Comparison of ENCODE assay signal across 8 cellular contexts in the genomic region with DNA sequence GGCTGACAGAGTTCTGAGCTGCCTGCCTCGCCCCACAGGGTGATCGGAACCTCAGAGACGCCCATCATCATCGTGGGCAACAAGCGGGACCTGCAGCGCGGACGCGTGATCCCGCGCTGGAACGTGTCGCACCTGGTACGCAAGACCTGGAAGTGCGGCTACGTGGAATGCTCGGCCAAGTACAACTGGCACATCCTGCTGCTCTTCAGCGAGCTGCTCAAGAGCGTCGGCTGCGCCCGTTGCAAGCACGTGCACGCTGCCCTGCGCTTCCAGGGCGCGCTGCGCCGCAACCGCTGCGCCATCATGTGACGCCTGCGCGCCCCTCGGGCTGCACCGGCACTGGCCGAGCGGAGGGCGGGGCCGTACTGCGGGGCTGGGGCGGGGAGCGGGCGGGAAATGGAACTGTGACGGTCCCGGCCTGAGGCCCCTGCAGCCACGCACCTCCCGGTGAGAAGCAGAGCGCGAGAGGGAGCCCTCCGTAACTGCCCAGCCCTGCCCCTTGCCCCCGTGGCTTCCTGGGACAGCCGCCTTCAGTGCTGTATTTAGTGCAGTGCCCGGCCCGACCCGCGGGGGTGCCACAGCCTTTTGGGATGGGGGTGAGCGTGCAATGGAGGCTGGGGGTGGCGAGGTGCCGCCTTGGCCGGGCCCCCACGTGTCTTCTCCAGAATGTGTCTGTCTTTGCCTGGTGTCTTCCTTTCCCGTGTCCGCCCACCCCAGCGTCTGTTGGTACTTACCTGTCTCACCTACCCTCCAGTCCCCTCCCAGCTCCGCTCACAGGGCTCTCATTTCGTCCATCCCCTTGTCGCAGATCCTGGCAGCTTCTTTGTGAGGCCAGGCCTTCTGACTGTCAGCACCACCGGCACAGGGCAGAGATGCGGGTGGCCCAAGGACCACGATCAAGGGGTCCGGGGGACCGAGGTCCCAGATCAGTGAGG. TPM values are rescaled to one million over a fixed set of nuclear protein-coding genes. Genes with fewer than 3 reads are reported as not detected.
DNase-seq lines count a peak whose midpoint lies in the region; ATAC-seq and TF ChIP-seq lines count a peak whose summit lies in the region.

No MANE protein-coding gene starts in this region.

- H3K27ac Mint-ChIP-seq in naive thymus-derived CD4-positive, alpha-beta T cell, result no peak overlapping the region

- no peak for TF ChIP-seq POLR2A in adrenal gland (IDR thresholded peaks at IDR 0.05)

- ATAC-seq in naive thymus-derived CD4-positive, alpha-beta T cell, result peak; percentile 52
- no peak for ATAC-seq in GM21423 (IDR thresholded peaks at IDR 0.05; ENCODE audit: unreplicated experiment)
- ATAC-seq in HG02870 (IDR thresholded peaks at IDR 0.05; ENCODE audit: unreplicated experiment), result no peak

- WGBS in HUES64, result 29% methylated on average over 73 of the region's 73 CpGs
- 14 to 36% (median 25%) methylated on average over 5 to 73 of the region's 73 CpGs for WGBS in adrenal gland, 4 donors

- peak overlapping the region; percentile 45 for H3K4me3 ChIP-seq in HUES64 (ENCODE audit: low read length)
- H3K4me3 ChIP-seq in naive thymus-derived CD4-positive, alpha-beta T cell (ENCODE audit: low read length), result no peak overlapping the region
- H3K4me3 ChIP-seq in adrenal gland, result peak overlapping the region in 1 of 4 donors; percentile 39

- DNase-seq in CD1c-positive myeloid dendritic cell (ENCODE audit: extremely low spot score) (peak; percentile 6), dermis blood vessel endothelial cell (peak; percentile 17), NCI-H2227 treated with DMSO at 0.1 percent for 48 hours (lab: John Stamatoyannopoulos, UW) (no peak), adrenal gland (no peak)
- peak in 2 of 9 donors; percentile 24 to 28 for DNase-seq in naive thymus-derived CD4-positive, alpha-beta T cell

- POLR2A ChIA-PET in naive thymus-derived CD4-positive, alpha-beta T cell (lab: Charles Lee), result interaction anchor here (0.8 kb wide), 1 partner anchor 14 kb away, joined by 4 read pairs; no protein-coding TSS in a partner anchor

- H3K36me3 ChIP-seq in HUES64 (ENCODE audit: insufficient read depth, low read length) (no peaks in the 10 kb centered on the region), adrenal gland (replicated peaks in 1 of 2) (no peaks in the 10 kb centered on the region)
- H3K36me3 ChIP-seq in naive thymus-derived CD4-positive, alpha-beta T cell (ENCODE audit: control insufficient read depth in 2 of 3, insufficient read depth in 3 of 3, low read length in 3 of 3), result no peaks in the 10 kb centered on the region

- intact Hi-C loops in naive thymus-derived CD4-positive, alpha-beta T cell (cut with micrococcal nuclease), result loop anchor here (10.0 kb wide), 2 partner anchors 196 to 596 kb away; a partner anchor contains a TSS
- intact Hi-C loops in adrenal gland (cut with DNase I), result loop anchor here in 1 of 2 donors (10.0 kb wide), 1 partner anchor 576 kb away; no protein-coding TSS in a partner anchor

- CTCF ChIA-PET in naive thymus-derived CD4-positive, alpha-beta T cell (lab: Charles Lee), result interaction anchor here (0.6 kb wide), 1 partner anchor 630 kb away, joined by 4 read pairs; no protein-coding TSS in a partner anchor

- peaks cover 21 to 41% (median 23%) of the 10 kb centered on the region in 5 donors for H3K27me3 Mint-ChIP-seq in naive thymus-derived CD4-positive, alpha-beta T cell

- H3K4me1 Mint-ChIP-seq in naive thymus-derived CD4-positive, alpha-beta T cell, result peaks cover 4 to 16% (median 10%) of the 10 kb centered on the region in 7 donors

- peak overlapping the region; percentile 31 to 82 (median 71) for H3K4me3 Mint-ChIP-seq in naive thymus-derived CD4-positive, alpha-beta T cell

- no peak for TF ChIP-seq CTCF in adrenal gland (IDR thresholded peaks at IDR 0.05)

- H3K36me3 Mint-ChIP-seq in naive thymus-derived CD4-positive, alpha-beta T cell, result no peaks in the 10 kb centered on the region

- H3K9me3 ChIP-seq in HUES64 (ENCODE audit: insufficient read depth, low read depth, low read length) (peaks cover 4% of the 10 kb centered on the region), adrenal gland (replicated peaks in 1 of 3) (no peaks in the 10 kb centered on the region)
- no peaks in the 10 kb centered on the region for H3K9me3 ChIP-seq in naive thymus-derived CD4-positive, alpha-beta T cell (ENCODE audit: control insufficient read depth in 2 of 3, low read length in 3 of 3)

- H3K9me3 Mint-ChIP-seq in naive thymus-derived CD4-positive, alpha-beta T cell, result no peaks in the 10 kb centered on the region

- no peak overlapping the region for H3K27ac ChIP-seq in HUES64 (ENCODE audit: low read depth, low read length)
- no peak overlapping the region for H3K27ac ChIP-seq in naive thymus-derived CD4-positive, alpha-beta T cell (ENCODE audit: low read depth, low read length)
- no peak overlapping the region for H3K27ac ChIP-seq in adrenal gland

- H3K4me1 ChIP-seq in HUES64 (ENCODE audit: insufficient read depth, low read length), result no peaks in the 10 kb centered on the region
- H3K4me1 ChIP-seq in naive thymus-derived CD4-positive, alpha-beta T cell (ENCODE audit: control insufficient read depth in 2 of 2, insufficient read depth in 2 of 2, low read length in 2 of 2), result no peaks in the 10 kb centered on the region
- peaks cover 0 to 8% of the 10 kb centered on the region in 2 donors for H3K4me1 ChIP-seq in adrenal gland (replicated peaks in 1 of 2)

- H3K27me3 ChIP-seq in HUES64 (ENCODE audit: insufficient read depth, low read length) (peaks cover 52% of the 10 kb centered on the region), adrenal gland (peaks cover 21% of the 10 kb centered on the region)
- peaks cover 0 to 7% of the 10 kb centered on the region in 2 donors for H3K27me3 ChIP-seq in naive thymus-derived CD4-positive, alpha-beta T cell (ENCODE audit: control insufficient read depth in 2 of 2, insufficient read depth in 2 of 2, low read length in 2 of 2)

- H3K9ac ChIP-seq in HUES64 (ENCODE audit: low read depth, low read length), result no peak overlapping the region

RNA-seq across cellular contexts. Expression of a gene that starts 9.8 kb away (rescaled TPM):
- polyA plus RNA-seq in HUES64 (2013, experiment 1 of 2), result 15.0 TPM
- polyA plus RNA-seq in HUES64 (2013, experiment 2 of 2), result 17.8 TPM
- total RNA-seq in dermis blood vessel endothelial cell, result under 0.01 and 0.09 TPM in 2 replicates
- total RNA-seq in naive thymus-derived CD4-positive, alpha-beta T cell, result under 1 TPM; 0.34 to 0.76 (median 0.60) TPM
- under 1 TPM; 0.14 to 0.37 TPM for polyA plus RNA-seq in naive thymus-derived CD4-positive, alpha-beta T cell
- total RNA-seq in adrenal gland, result 1 to 10 TPM; 1.1 to 8.1 (median 3.0) TPM
- polyA plus RNA-seq in adrenal gland, result 1 to 10 TPM; 1.4 to 1.7 (median 1.5) TPM

RNA-seq across cellular contexts. Expression of a gene that starts 11.8 kb away (rescaled TPM):
- not detected for polyA plus RNA-seq in HUES64 (2013, experiment 1 of 2)
- polyA plus RNA-seq in HUES64 (2013, experiment 2 of 2), result not detected
- 0.05 and 0.17 TPM in 2 replicates for total RNA-seq in dermis blood vessel endothelial cell
- total RNA-seq in naive thymus-derived CD4-positive, alpha-beta T cell, result under 1 TPM in 4 of 5 experiments, not detected in 1; 0.16 to 0.49 (median 0.24) TPM
- not detected for polyA plus RNA-seq in naive thymus-derived CD4-positive, alpha-beta T cell
- under 1 TPM in 2 of 8 donors, not detected in 6; 0.08 to 0.22 TPM for total RNA-seq in adrenal gland
- polyA plus RNA-seq in adrenal gland, result under 1 TPM in 2 of 3 donors, not detected in 1; 0.08 to 0.10 TPM

RNA-seq across cellular contexts. Expression of a gene that starts 19.4 kb away (rescaled TPM):
- polyA plus RNA-seq in HUES64 (2013, experiment 1 of 2), result not detected
- polyA plus RNA-seq in HUES64 (2013, experiment 2 of 2), result not detected
- total RNA-seq in dermis blood vessel endothelial cell (not detected in 2 replicates), adrenal gland (under 1 TPM in 1 of 8 donors, not detected in 7; 0.83 TPM)
- not detected for total RNA-seq in naive thymus-derived CD4-positive, alpha-beta T cell
- polyA plus RNA-seq in naive thymus-derived CD4-positive, alpha-beta T cell, result under 1 TPM in 1 of 2 donors, not detected in 1; 0.27 TPM
- under 1 TPM in 2 of 3 donors, not detected in 1; 0.07 to 0.24 TPM for polyA plus RNA-seq in adrenal gland

RNA-seq across cellular contexts. Expression of a gene that starts 54.2 kb away (rescaled TPM):
- not detected for polyA plus RNA-seq in HUES64 (2013, experiment 1 of 2)
- polyA plus RNA-seq in HUES64 (2013, experiment 2 of 2), result not detected
- total RNA-seq in dermis blood vessel endothelial cell, result 14.1 and 38.1 TPM in 2 replicates
- 10 to 100 TPM in 3 of 5 experiments, 1 to 10 TPM in 1, not detected in 1; 2.9 to 15.1 (median 14.0) TPM for total RNA-seq in naive thymus-derived CD4-positive, alpha-beta T cell
- 10 to 100 TPM; 19.7 to 33.1 TPM for polyA plus RNA-seq in naive thymus-derived CD4-positive, alpha-beta T cell
- total RNA-seq in adrenal gland, result 10 to 100 TPM in 1 of 8 donors, 1 to 10 TPM in 7; 1.8 to 11.1 (median 5.2) TPM
- 1 to 10 TPM in 2 of 3 donors, under 1 TPM in 1; 0.97 to 7.4 (median 4.3) TPM for polyA plus RNA-seq in adrenal gland

Comparison
In these comparisons a context has a peak if more than half of its experiments do, and no peak if none do; other contexts are left out.
1. DNase-seq: peak in CD1c-positive myeloid dendritic cell (single experiment) and dermis blood vessel endothelial cell (single experiment); none in NCI-H2227 treated with DMSO at 0.1 percent for 48 hours (single experiment) and adrenal gland (0 of 7).